ENCODE assay signal across 1 cellular context in genomic region chr19:46068345-46069258, GRCh38.
TF ChIP-seq lines count a peak whose summit lies in the region.

No MANE protein-coding gene starts in this region.

TF ChIP-seq in HCT116, 20 proteins besides CTCF, POLR2A, EP300 and RAD21 (continued from another document):
- TF ChIP-seq, protein P1, sequence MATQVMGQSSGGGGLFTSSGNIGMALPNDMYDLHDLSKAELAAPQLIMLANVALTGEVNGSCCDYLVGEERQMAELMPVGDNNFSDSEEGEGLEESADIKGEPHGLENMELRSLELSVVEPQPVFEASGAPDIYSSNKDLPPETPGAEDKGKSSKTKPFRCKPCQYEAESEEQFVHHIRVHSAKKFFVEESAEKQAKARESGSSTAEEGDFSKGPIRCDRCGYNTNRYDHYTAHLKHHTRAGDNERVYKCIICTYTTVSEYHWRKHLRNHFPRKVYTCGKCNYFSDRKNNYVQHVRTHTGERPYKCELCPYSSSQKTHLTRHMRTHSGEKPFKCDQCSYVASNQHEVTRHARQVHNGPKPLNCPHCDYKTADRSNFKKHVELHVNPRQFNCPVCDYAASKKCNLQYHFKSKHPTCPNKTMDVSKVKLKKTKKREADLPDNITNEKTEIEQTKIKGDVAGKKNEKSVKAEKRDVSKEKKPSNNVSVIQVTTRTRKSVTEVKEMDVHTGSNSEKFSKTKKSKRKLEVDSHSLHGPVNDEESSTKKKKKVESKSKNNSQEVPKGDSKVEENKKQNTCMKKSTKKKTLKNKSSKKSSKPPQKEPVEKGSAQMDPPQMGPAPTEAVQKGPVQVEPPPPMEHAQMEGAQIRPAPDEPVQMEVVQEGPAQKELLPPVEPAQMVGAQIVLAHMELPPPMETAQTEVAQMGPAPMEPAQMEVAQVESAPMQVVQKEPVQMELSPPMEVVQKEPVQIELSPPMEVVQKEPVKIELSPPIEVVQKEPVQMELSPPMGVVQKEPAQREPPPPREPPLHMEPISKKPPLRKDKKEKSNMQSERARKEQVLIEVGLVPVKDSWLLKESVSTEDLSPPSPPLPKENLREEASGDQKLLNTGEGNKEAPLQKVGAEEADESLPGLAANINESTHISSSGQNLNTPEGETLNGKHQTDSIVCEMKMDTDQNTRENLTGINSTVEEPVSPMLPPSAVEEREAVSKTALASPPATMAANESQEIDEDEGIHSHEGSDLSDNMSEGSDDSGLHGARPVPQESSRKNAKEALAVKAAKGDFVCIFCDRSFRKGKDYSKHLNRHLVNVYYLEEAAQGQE (IDR thresholded peaks at IDR 0.05; ENCODE audit: low read depth): no peak
- TF ChIP-seq CBX3 (IDR thresholded peaks at IDR 0.05; ENCODE audit: low read depth): peak; percentile 86
